ENCODE assay signal across 1 cellular context in the genomic region with DNA sequence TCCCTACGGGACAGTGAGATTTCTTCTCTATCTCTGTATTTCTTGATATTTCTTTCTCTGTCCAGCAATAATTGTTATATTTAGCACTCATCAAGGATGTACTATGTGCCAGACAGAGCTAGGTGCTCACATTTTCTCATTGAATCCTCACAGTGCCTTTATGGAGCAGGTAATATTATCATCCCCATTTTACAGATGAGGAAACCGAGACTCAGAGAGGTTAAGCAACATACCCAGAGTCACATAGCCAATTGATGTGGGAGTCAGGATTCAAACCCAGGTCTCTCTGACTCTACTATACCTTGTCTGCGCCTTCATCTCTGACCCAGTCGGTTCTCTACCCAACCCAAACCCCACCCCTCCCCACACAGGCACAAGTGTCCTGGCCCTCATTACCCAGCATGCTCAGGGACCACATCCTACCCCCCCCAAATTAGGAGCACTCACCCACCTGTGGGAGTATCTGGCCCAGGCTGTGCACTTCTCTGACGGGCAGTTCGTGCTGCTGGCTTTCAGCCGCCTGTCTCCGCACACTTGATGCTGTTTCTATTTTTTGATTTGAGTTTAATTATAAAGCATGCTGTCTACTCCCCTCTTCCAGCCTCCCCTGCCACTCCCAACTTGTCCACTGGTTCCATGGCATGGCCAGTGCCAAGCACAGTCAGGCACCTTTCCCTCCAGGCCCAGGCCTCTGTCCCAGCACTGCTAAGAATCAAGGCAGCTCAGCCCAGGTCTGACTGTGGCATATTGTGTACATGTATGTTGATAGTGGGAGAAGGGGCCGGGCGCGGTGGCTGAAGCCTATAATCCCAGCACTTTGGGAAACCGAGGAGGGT.
TF ChIP-seq lines count a peak whose summit lies in the region.

No MANE protein-coding gene starts in this region.

TF ChIP-seq in HepG2, 621 proteins besides CTCF, POLR2A, EP300 and RAD21:
- TF ChIP-seq ZNF143 (CRISPR knock-in tag; IDR thresholded peaks at IDR 0.05): no peak
- peak; percentile 68 for TF ChIP-seq ZNF629 (CRISPR knock-in tag; conservative IDR thresholded peaks at IDR 0.05)
